ENCODE assay signal across 1 cellular context in genomic region chr7:138431517-138431916, GRCh38.
A peak's percentile ranks its signal among the peaks of the same experiment; 100 is the strongest.
TF ChIP-seq lines count a peak whose summit lies in the region.

No MANE protein-coding gene starts in this region.

TF ChIP-seq in K562, 482 proteins besides CTCF, POLR2A, EP300 and RAD21 (continued from another document and continues in another):
- TF ChIP-seq CUX1 (CRISPR knock-in tag; IDR thresholded peaks at IDR 0.05): no peak
- TF ChIP-seq MAFK (IDR thresholded peaks at IDR 0.05; ENCODE audit: low read length): no peak
- TF ChIP-seq NFIX (CRISPR knock-in tag; IDR thresholded peaks at IDR 0.05; ENCODE audit: low read depth): no peak
- no peak for TF ChIP-seq NBN (IDR thresholded peaks at IDR 0.05; ENCODE audit: low read depth)
- no peak for TF ChIP-seq ZBTB2 (IDR thresholded peaks at IDR 0.05)
- TF ChIP-seq ZNF507 (tag; conservative IDR thresholded peaks at IDR 0.05): no peak
- TF ChIP-seq HMG20B (CRISPR knock-in tag; IDR thresholded peaks at IDR 0.05): no peak
- TF ChIP-seq MXI1 (IDR thresholded peaks at IDR 0.05; ENCODE audit: low read depth, low read length): no peak
- TF ChIP-seq ELF4 (CRISPR knock-in tag; IDR thresholded peaks at IDR 0.05): no peak
- TF ChIP-seq MECOM (CRISPR knock-in tag; IDR thresholded peaks at IDR 0.05): no peak
- TF ChIP-seq ZNF24 (IDR thresholded peaks at IDR 0.05): no peak
- TF ChIP-seq USF2 (CRISPR knock-in tag; IDR thresholded peaks at IDR 0.05): no peak
- TF ChIP-seq ZNF436 (CRISPR knock-in tag; IDR thresholded peaks at IDR 0.05): no peak
- no peak for TF ChIP-seq EHMT2 (IDR thresholded peaks at IDR 0.05)
- TF ChIP-seq NR4A1 (CRISPR knock-in tag; IDR thresholded peaks at IDR 0.05): no peak
- peak; percentile 95 for TF ChIP-seq NR4A1 (tag; IDR thresholded peaks at IDR 0.05)
- no peak for TF ChIP-seq SREBF1 (IDR thresholded peaks at IDR 0.05; ENCODE audit: borderline replicate concordance, low read depth, low read length)
- no peak for TF ChIP-seq CTCFL (IDR thresholded peaks at IDR 0.05; ENCODE audit: borderline replicate concordance, insufficient read depth, low read depth, low read length, poor library complexity, severe bottlenecking)
- no peak for TF ChIP-seq SRSF3 (IDR thresholded peaks at IDR 0.05; ENCODE audit: insufficient read depth, low read length)
- TF ChIP-seq TFE3 (CRISPR knock-in tag; IDR thresholded peaks at IDR 0.05): no peak
- no peak for TF ChIP-seq E2F3 (CRISPR knock-in tag; IDR thresholded peaks at IDR 0.05)
- TF ChIP-seq ZBTB17 (CRISPR knock-in tag; IDR thresholded peaks at IDR 0.05): peak; percentile 78; the same call in 1 of the 2 replicates
- no peak for TF ChIP-seq ZNF696 (CRISPR knock-in tag; conservative IDR thresholded peaks at IDR 0.05)
- TF ChIP-seq HSF4 (CRISPR knock-in tag; IDR thresholded peaks at IDR 0.05; ENCODE audit: borderline replicate concordance): peak; percentile 90
- TF ChIP-seq ZNF668 (CRISPR knock-in tag; IDR thresholded peaks at IDR 0.05): peak; percentile 34; the same call in 1 of the 2 replicates
- TF ChIP-seq RBM39 (optimal IDR thresholded peaks at IDR 0.05; ENCODE audit: low read depth, low read length): no peak
- TF ChIP-seq PHTF2 (CRISPR knock-in tag; IDR thresholded peaks at IDR 0.05): no peak
- no peak for TF ChIP-seq ZNF174 (CRISPR knock-in tag; IDR thresholded peaks at IDR 0.05)
- TF ChIP-seq TAF1 (IDR thresholded peaks at IDR 0.05; ENCODE audit: control insufficient read depth, extremely low read depth, insufficient read depth, low read length, severe bottlenecking): no peak
- no peak for TF ChIP-seq ZBTB33 (CRISPR knock-in tag; IDR thresholded peaks at IDR 0.05)
- no peak for TF ChIP-seq ZNF124 (CRISPR knock-in tag; IDR thresholded peaks at IDR 0.05)
- TF ChIP-seq U2AF2 (optimal IDR thresholded peaks at IDR 0.05; ENCODE audit: low read depth, low read length): no peak
- no peak for TF ChIP-seq RCOR1 (IDR thresholded peaks at IDR 0.05; ENCODE audit: borderline replicate concordance in 1 of 2, low read depth in 2 of 2, low read length in 2 of 2)
- TF ChIP-seq ATF7 (IDR thresholded peaks at IDR 0.05): no peak
- TF ChIP-seq NFIC (IDR thresholded peaks at IDR 0.05): no peak; the same call in 1 of the 2 replicates
- no peak for TF ChIP-seq ZC3H11A (IDR thresholded peaks at IDR 0.05; ENCODE audit: low read depth, low read length)
- TF ChIP-seq ZBTB40 (IDR thresholded peaks at IDR 0.05): no peak
- 0 out of 2 replicates have a peak, but pooled peaks have one; percentile 24 for TF ChIP-seq ZBTB40 (CRISPR knock-in tag; IDR thresholded peaks at IDR 0.05)
